Comparison of ENCODE assay signal across 1 cellular context in genomic region chr6:56848105-56848504, GRCh38.
TF ChIP-seq lines count a peak whose summit lies in the region.

No MANE protein-coding gene starts in this region.

TF ChIP-seq in SK-N-SH, 30 proteins besides CTCF, POLR2A, EP300 and RAD21 (continued from another document):
- TF ChIP-seq NRF1 (IDR thresholded peaks at IDR 0.05; ENCODE audit: low read depth, low read length): no peak
- TF ChIP-seq ZBTB33 (IDR thresholded peaks at IDR 0.05; ENCODE audit: borderline replicate concordance, low read depth): no peak
- TF ChIP-seq JUND (IDR thresholded peaks at IDR 0.05): no peak
- no peak for TF ChIP-seq MXI1 (IDR thresholded peaks at IDR 0.05; ENCODE audit: low read depth, low read length)
- TF ChIP-seq RCOR1 (IDR thresholded peaks at IDR 0.05; ENCODE audit: low read length): no peak
- TF ChIP-seq USF1 (IDR thresholded peaks at IDR 0.05; ENCODE audit: borderline replicate concordance, low read depth): no peak
- TF ChIP-seq MEF2A (IDR thresholded peaks at IDR 0.05; ENCODE audit: borderline replicate concordance, low read depth): no peak
- no peak for TF ChIP-seq TEAD4 (IDR thresholded peaks at IDR 0.05; ENCODE audit: borderline replicate concordance, insufficient read depth)
- TF ChIP-seq IRF3 (IDR thresholded peaks at IDR 0.05; ENCODE audit: low read depth, low read length): no peak
- no peak for TF ChIP-seq RXRA (IDR thresholded peaks at IDR 0.05; ENCODE audit: borderline replicate concordance, low read depth)
- no peak for TF ChIP-seq SMC3 (IDR thresholded peaks at IDR 0.05; ENCODE audit: low read depth, low read length)
- no peak for TF ChIP-seq TAF1 (IDR thresholded peaks at IDR 0.05; ENCODE audit: borderline replicate concordance, low read depth, low read length)
- TF ChIP-seq NFIC (IDR thresholded peaks at IDR 0.05; ENCODE audit: borderline replicate concordance): no peak
- TF ChIP-seq TCF12 (IDR thresholded peaks at IDR 0.05): no peak
- TF ChIP-seq ELF1 (IDR thresholded peaks at IDR 0.05): no peak
- TF ChIP-seq EZH2phosphoT487 (IDR thresholded peaks at IDR 0.05; ENCODE audit: borderline replicate concordance, low read depth): no peak
